Comparison of ENCODE assay signal across 2 cellular contexts in the genomic region with DNA sequence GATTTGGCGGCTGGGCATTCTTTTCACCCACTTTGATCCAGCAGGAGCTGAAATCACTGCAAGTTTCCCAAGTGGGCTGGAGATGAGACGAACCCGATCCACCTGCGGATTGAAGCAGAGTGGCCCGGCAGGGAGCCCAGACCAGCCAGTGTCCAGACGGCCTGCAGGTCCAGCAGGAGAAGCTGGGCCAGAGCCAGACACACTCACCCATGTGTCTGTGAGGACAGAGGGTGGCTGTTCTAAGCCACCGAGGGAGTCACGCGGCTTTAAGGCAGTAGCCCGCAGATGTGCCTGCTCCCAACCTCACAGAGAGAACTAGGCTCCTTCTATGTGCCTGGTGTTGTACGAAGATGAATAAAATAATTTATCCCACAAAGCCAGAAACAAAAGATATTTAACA.
TF ChIP-seq lines count a peak whose summit lies in the region.

No MANE protein-coding gene starts in this region.

TF ChIP-seq in SK-N-SH, 30 proteins besides CTCF, POLR2A, EP300 and RAD21 (continued from another document):
- TF ChIP-seq TAF1 (IDR thresholded peaks at IDR 0.05; ENCODE audit: borderline replicate concordance, low read depth, low read length) (no peak), FOSL2 (IDR thresholded peaks at IDR 0.05; ENCODE audit: borderline replicate concordance, low read depth) (no peak), JUND (IDR thresholded peaks at IDR 0.05) (no peak), RFX5 (IDR thresholded peaks at IDR 0.05; ENCODE audit: low read length) (no peak), FOXM1 (IDR thresholded peaks at IDR 0.05; ENCODE audit: low read depth) (no peak), YY1 (IDR thresholded peaks at IDR 0.05; ENCODE audit: low read depth) (no peak), GABPA (IDR thresholded peaks at IDR 0.05; ENCODE audit: low read depth) (no peak), SIN3A (IDR thresholded peaks at IDR 0.05; ENCODE audit: borderline replicate concordance, low read depth, low read length) (no peak), RXRA (IDR thresholded peaks at IDR 0.05; ENCODE audit: borderline replicate concordance, low read depth) (no peak)
- TF ChIP-seq, protein P1, sequence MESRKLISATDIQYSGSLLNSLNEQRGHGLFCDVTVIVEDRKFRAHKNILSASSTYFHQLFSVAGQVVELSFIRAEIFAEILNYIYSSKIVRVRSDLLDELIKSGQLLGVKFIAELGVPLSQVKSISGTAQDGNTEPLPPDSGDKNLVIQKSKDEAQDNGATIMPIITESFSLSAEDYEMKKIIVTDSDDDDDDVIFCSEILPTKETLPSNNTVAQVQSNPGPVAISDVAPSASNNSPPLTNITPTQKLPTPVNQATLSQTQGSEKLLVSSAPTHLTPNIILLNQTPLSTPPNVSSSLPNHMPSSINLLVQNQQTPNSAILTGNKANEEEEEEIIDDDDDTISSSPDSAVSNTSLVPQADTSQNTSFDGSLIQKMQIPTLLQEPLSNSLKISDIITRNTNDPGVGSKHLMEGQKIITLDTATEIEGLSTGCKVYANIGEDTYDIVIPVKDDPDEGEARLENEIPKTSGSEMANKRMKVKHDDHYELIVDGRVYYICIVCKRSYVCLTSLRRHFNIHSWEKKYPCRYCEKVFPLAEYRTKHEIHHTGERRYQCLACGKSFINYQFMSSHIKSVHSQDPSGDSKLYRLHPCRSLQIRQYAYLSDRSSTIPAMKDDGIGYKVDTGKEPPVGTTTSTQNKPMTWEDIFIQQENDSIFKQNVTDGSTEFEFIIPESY (IDR thresholded peaks at IDR 0.05; ENCODE audit: borderline replicate concordance, low read depth): no peak
- TF ChIP-seq, protein P2, sequence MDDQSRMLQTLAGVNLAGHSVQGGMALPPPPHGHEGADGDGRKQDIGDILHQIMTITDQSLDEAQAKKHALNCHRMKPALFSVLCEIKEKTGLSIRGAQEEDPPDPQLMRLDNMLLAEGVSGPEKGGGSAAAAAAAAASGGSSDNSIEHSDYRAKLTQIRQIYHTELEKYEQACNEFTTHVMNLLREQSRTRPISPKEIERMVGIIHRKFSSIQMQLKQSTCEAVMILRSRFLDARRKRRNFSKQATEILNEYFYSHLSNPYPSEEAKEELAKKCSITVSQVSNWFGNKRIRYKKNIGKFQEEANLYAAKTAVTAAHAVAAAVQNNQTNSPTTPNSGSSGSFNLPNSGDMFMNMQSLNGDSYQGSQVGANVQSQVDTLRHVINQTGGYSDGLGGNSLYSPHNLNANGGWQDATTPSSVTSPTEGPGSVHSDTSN (IDR thresholded peaks at IDR 0.05): no peak

TF ChIP-seq in SK-N-SH treated with all-trans-retinoic acid at 6 μM for 48 hours, 23 proteins besides CTCF, POLR2A, EP300 and RAD21 (continued from another document):
- TF ChIP-seq, protein P3, sequence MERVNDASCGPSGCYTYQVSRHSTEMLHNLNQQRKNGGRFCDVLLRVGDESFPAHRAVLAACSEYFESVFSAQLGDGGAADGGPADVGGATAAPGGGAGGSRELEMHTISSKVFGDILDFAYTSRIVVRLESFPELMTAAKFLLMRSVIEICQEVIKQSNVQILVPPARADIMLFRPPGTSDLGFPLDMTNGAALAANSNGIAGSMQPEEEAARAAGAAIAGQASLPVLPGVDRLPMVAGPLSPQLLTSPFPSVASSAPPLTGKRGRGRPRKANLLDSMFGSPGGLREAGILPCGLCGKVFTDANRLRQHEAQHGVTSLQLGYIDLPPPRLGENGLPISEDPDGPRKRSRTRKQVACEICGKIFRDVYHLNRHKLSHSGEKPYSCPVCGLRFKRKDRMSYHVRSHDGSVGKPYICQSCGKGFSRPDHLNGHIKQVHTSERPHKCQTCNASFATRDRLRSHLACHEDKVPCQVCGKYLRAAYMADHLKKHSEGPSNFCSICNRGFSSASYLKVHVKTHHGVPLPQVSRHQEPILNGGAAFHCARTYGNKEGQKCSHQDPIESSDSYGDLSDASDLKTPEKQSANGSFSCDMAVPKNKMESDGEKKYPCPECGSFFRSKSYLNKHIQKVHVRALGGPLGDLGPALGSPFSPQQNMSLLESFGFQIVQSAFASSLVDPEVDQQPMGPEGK (CRISPR knock-in tag; IDR thresholded peaks at IDR 0.05; ENCODE audit: borderline replicate concordance): no peak
- no peak for TF ChIP-seq ZNF565 (CRISPR knock-in tag; conservative IDR thresholded peaks at IDR 0.05; ENCODE audit: low read depth)
- TF ChIP-seq ZNF70 (CRISPR knock-in tag; IDR thresholded peaks at IDR 0.05): no peak
- no peak for TF ChIP-seq ZFP3 (CRISPR knock-in tag; IDR thresholded peaks at IDR 0.05)
- TF ChIP-seq, protein P4, sequence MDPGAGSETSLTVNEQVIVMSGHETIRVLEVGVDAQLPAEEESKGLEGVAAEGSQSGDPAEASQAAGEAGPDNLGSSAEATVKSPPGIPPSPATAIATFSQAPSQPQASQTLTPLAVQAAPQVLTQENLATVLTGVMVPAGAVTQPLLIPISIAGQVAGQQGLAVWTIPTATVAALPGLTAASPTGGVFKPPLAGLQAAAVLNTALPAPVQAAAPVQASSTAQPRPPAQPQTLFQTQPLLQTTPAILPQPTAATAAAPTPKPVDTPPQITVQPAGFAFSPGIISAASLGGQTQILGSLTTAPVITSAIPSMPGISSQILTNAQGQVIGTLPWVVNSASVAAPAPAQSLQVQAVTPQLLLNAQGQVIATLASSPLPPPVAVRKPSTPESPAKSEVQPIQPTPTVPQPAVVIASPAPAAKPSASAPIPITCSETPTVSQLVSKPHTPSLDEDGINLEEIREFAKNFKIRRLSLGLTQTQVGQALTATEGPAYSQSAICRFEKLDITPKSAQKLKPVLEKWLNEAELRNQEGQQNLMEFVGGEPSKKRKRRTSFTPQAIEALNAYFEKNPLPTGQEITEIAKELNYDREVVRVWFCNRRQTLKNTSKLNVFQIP (CRISPR knock-in tag; IDR thresholded peaks at IDR 0.05; ENCODE audit: borderline replicate concordance, low read depth): no peak
- no peak for TF ChIP-seq ISL1 (CRISPR knock-in tag; IDR thresholded peaks at IDR 0.05)
- no peak for TF ChIP-seq TCF4 (CRISPR knock-in tag; IDR thresholded peaks at IDR 0.05; ENCODE audit: borderline replicate concordance)
- TF ChIP-seq ESRRG (CRISPR knock-in tag; IDR thresholded peaks at IDR 0.05): no peak
- TF ChIP-seq ZNF8 (CRISPR knock-in tag; IDR thresholded peaks at IDR 0.05): no peak
- TF ChIP-seq RARB (CRISPR knock-in tag; IDR thresholded peaks at IDR 0.05): no peak
- TF ChIP-seq, protein P5, sequence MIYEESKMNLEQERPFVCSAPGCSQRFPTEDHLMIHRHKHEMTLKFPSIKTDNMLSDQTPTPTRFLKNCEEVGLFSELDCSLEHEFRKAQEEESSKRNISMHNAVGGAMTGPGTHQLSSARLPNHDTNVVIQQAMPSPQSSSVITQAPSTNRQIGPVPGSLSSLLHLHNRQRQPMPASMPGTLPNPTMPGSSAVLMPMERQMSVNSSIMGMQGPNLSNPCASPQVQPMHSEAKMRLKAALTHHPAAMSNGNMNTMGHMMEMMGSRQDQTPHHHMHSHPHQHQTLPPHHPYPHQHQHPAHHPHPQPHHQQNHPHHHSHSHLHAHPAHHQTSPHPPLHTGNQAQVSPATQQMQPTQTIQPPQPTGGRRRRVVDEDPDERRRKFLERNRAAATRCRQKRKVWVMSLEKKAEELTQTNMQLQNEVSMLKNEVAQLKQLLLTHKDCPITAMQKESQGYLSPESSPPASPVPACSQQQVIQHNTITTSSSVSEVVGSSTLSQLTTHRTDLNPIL (CRISPR knock-in tag; IDR thresholded peaks at IDR 0.05; ENCODE audit: low read depth): no peak
- no peak for TF ChIP-seq CSDC2 (CRISPR knock-in tag; IDR thresholded peaks at IDR 0.05)
